Comparison of ENCODE assay signal across 9 cellular contexts in genomic region chr11:75331299-75331698, GRCh38. TPM values are rescaled to one million over a fixed set of nuclear protein-coding genes. Genes with fewer than 3 reads are reported as not detected.
DNase-seq lines count a peak whose midpoint lies in the region; ATAC-seq and TF ChIP-seq lines count a peak whose summit lies in the region.
"Not testable (repeated sequence)": the region's sequence is repeated elsewhere in the genome, so short reads cannot be mapped to it uniquely, and the experiment has no call there.
"Had no signal": no experiment of that assay in that cellular context is flagged by ENCODE, and none has a peak within 500 bp of the region (broad histone marks: within the 10 kb centered on the region; RNA-seq: fewer than 3 reads in every experiment).

No MANE protein-coding gene starts in this region.

- peaks cover 21% of the 10 kb centered on the region for H3K79me1 ChIP-seq in mesendoderm (ENCODE audit: low read length)

- not testable (repeated sequence) for H3K36me3 Mint-ChIP-seq in CD4-positive, CD25-positive, alpha-beta regulatory T cell
- H3K36me3 Mint-ChIP-seq in nephron progenitor cell (ENCODE audit: low read depth), result peaks cover 10% of the 10 kb centered on the region

- not testable (repeated sequence) for H3K27me3 Mint-ChIP-seq in CD4-positive, CD25-positive, alpha-beta regulatory T cell; nephron progenitor cell (ENCODE audit: low read depth, poor library complexity)

- peak overlapping the region; percentile 43 to 80 (median 73) for H3K27ac Mint-ChIP-seq in CD4-positive, CD25-positive, alpha-beta regulatory T cell
- peak overlapping the region; percentile 47 for H3K27ac Mint-ChIP-seq in nephron progenitor cell

- peaks cover 13 to 73% (median 42%) of the 10 kb centered on the region in 4 donors for H3K4me1 Mint-ChIP-seq in CD4-positive, CD25-positive, alpha-beta regulatory T cell
- peaks cover 40% of the 10 kb centered on the region for H3K4me1 Mint-ChIP-seq in nephron progenitor cell

- H3K4me3 Mint-ChIP-seq in CD4-positive, CD25-positive, alpha-beta regulatory T cell; nephron progenitor cell: not testable (repeated sequence)

- not testable (repeated sequence) for H2AFZ ChIP-seq in hepatocyte

- not testable (repeated sequence) for TF ChIP-seq CTCF in VCaP (conservative IDR thresholded peaks at IDR 0.05); colonic mucosa (IDR thresholded peaks at IDR 0.05); hepatocyte (IDR thresholded peaks at IDR 0.05; ENCODE audit: poor library complexity); nephron progenitor cell (IDR thresholded peaks at IDR 0.05); transverse colon (IDR thresholded peaks at IDR 0.05)

- peak overlapping the region; percentile 86 for H2BK5ac ChIP-seq in mesendoderm (ENCODE audit: low read length)

- not testable (repeated sequence) for H4K5ac ChIP-seq in mesendoderm (ENCODE audit: low read length)

- H3K9me3 Mint-ChIP-seq in CD4-positive, CD25-positive, alpha-beta regulatory T cell, result not testable (repeated sequence)
- H3K9me3 Mint-ChIP-seq in nephron progenitor cell, result peaks cover 11% of the 10 kb centered on the region

- not testable (repeated sequence) for TF ChIP-seq EP300 in transverse colon (IDR thresholded peaks at IDR 0.05; ENCODE audit: low read depth)

- not testable (repeated sequence) for DNase-seq in CD4-positive, CD25-positive, alpha-beta regulatory T cell; colonic mucosa; hepatocyte (ENCODE audit: low spot score); nephron progenitor cell; transverse colon
- DNase-seq in mesendoderm, result peak; percentile 77

- peak overlapping the region; percentile 95 for H2BK120ac ChIP-seq in mesendoderm (ENCODE audit: low read depth, low read length)

- H3K79me2 ChIP-seq in hepatocyte (peaks cover 84% of the 10 kb centered on the region), mesendoderm (ENCODE audit: control insufficient read depth, insufficient read depth, low read length) (peaks cover 22% of the 10 kb centered on the region)

- not testable (repeated sequence) for H4K20me1 ChIP-seq in hepatocyte (ENCODE audit: insufficient read depth, poor library complexity, severe bottlenecking)

- H3K27me3 ChIP-seq in CD4-positive, CD25-positive, alpha-beta regulatory T cell (ENCODE audit: control insufficient read depth, insufficient read depth, low read length); HUES6 (ENCODE audit: control insufficient read depth, insufficient read depth, low read length); colonic mucosa; hepatocyte; mesendoderm (ENCODE audit: insufficient read depth, low read length, poor library complexity); transverse colon: not testable (repeated sequence)

- H3K9me2 ChIP-seq in hepatocyte (replicated peaks; ENCODE audit: insufficient read depth), result not testable (repeated sequence)

- not testable (repeated sequence) for H3K4me2 ChIP-seq in hepatocyte; mesendoderm (ENCODE audit: low read length)

- peak overlapping the region; percentile 94 for H3K18ac ChIP-seq in mesendoderm (ENCODE audit: low read length)

- in situ Hi-C loops in transverse colon (cut with MboI; ENCODE audit: low pct_ligation_motif_present in 1 of 4, low pct_unique_long_range_greater_than_20kb in 1 of 4, low sequenced_read_pairs in 3 of 4), result loop anchor here in 2 of 4 donors (5.0 to 10.0 kb wide), 2 partner anchors 51 to 54 kb away; no protein-coding TSS in a partner anchor

- H3K9me3 ChIP-seq in CD4-positive, CD25-positive, alpha-beta regulatory T cell (ENCODE audit: control insufficient read depth in 2 of 2, low read length in 2 of 2); HUES6 (ENCODE audit: control insufficient read depth, insufficient read depth, low read depth, low read length); colonic mucosa; hepatocyte (ENCODE audit: low read depth); transverse colon: not testable (repeated sequence)

- H3K23ac ChIP-seq in mesendoderm (ENCODE audit: low read length), result not testable (repeated sequence)

- H3K4ac ChIP-seq in mesendoderm (ENCODE audit: low read depth, low read length), result peak overlapping the region; percentile 97

- not testable (repeated sequence) for ATAC-seq in CD4-positive, CD25-positive, alpha-beta regulatory T cell (ENCODE audit: low read depth in 2 of 2)

- intact Hi-C loops in colonic mucosa (cut with DNase I); transverse colon (cut with DNase I; ENCODE audit: low total_unique reads): not testable (repeated sequence)

- 91% methylated on average over 6 of the region's 6 CpGs for WGBS in hepatocyte (ENCODE audit: low lambda C conversion rate, missing lambda C conversion rate)
- WGBS in mesendoderm (ENCODE audit: extremely low coverage, insufficient coverage, low lambda C conversion rate), result no CpG with 5 or more reads among the region's 6 CpGs
- 92% methylated on average over 6 of the region's 6 CpGs; no CpG with 5 or more reads in 1 of the 2 donors for WGBS in transverse colon (ENCODE audit: low coverage in 1 of 2), 2 donors

- H2BK15ac ChIP-seq in mesendoderm (replicated peaks; ENCODE audit: low read depth), result not testable (repeated sequence)

- H2AK5ac ChIP-seq in mesendoderm (ENCODE audit: low read length), result not testable (repeated sequence)

- TF ChIP-seq POLR2A in transverse colon (IDR thresholded peaks at IDR 0.05), result not testable (repeated sequence)

- not testable (repeated sequence) for H3K4me3 ChIP-seq in CD4-positive, CD25-positive, alpha-beta regulatory T cell (ENCODE audit: low read depth, low read length); colonic mucosa; hepatocyte; mesendoderm (ENCODE audit: low read length); transverse colon
- peak overlapping the region; percentile 29; the same call in 1 of the 2 replicates for H3K4me3 ChIP-seq in HUES6 (ENCODE audit: low read depth, low read length)

- peak overlapping the region; percentile 94 for H3K9ac ChIP-seq in HUES6 (ENCODE audit: low read length)
- not testable (repeated sequence) for H3K9ac ChIP-seq in colonic mucosa (ENCODE audit: low read depth in 2 of 2, low read length in 2 of 2)
- peak overlapping the region; percentile 28 for H3K9ac ChIP-seq in mesendoderm (ENCODE audit: low read length)

- not testable (repeated sequence) for H3K36me3 ChIP-seq in CD4-positive, CD25-positive, alpha-beta regulatory T cell (ENCODE audit: control insufficient read depth, insufficient read depth, low read length); HUES6 (ENCODE audit: control insufficient read depth, insufficient read depth, low read length); colonic mucosa; hepatocyte (replicated peaks; ENCODE audit: insufficient read depth, low read depth); mesendoderm (ENCODE audit: control insufficient read depth, insufficient read depth, low read length); transverse colon

- H3K56ac ChIP-seq in mesendoderm (ENCODE audit: low read length), result peak overlapping the region; percentile 80

- H3K4me1 ChIP-seq in CD4-positive, CD25-positive, alpha-beta regulatory T cell (ENCODE audit: control insufficient read depth, insufficient read depth, low read length, poor library complexity, severe bottlenecking), result peaks cover 27% of the 10 kb centered on the region
- peaks cover 78% of the 10 kb centered on the region for H3K4me1 ChIP-seq in HUES6 (ENCODE audit: control insufficient read depth, insufficient read depth, low read length)
- H3K4me1 ChIP-seq in colonic mucosa, result peaks cover 43% of the 10 kb centered on the region
- peaks cover 58% of the 10 kb centered on the region for H3K4me1 ChIP-seq in hepatocyte (ENCODE audit: insufficient read depth)
- peaks cover 25% of the 10 kb centered on the region for H3K4me1 ChIP-seq in mesendoderm (ENCODE audit: control insufficient read depth, low read depth, low read length)
- H3K4me1 ChIP-seq in transverse colon, result peaks cover 63 to 87% (median 73%) of the 10 kb centered on the region in 4 donors

- not testable (repeated sequence) for H3K27ac ChIP-seq in CD4-positive, CD25-positive, alpha-beta regulatory T cell (ENCODE audit: insufficient read depth, low read length, poor library complexity, severe bottlenecking)
- H3K27ac ChIP-seq in HUES6 (ENCODE audit: low read depth, low read length) (peak overlapping the region; percentile 99), VCaP (peak overlapping the region; percentile 88), colonic mucosa (peak overlapping the region; percentile 77), hepatocyte (peak overlapping the region; percentile 88), mesendoderm (ENCODE audit: low read depth, low read length) (peak overlapping the region; percentile 98), transverse colon (peak overlapping the region; percentile 80 to 87 (median 83))

- H4K8ac ChIP-seq in mesendoderm (ENCODE audit: low read depth, low read length), result not testable (repeated sequence)

RNA-seq across cellular contexts. Expression of gene ARRB1, which starts 20.2 kb away (rescaled TPM):
- 36.1 TPM for total RNA-seq in CD4-positive, CD25-positive, alpha-beta regulatory T cell
- polyA plus RNA-seq in CD4-positive, CD25-positive, alpha-beta regulatory T cell, result 1 to 10 TPM; 5.1 to 8.0 (median 5.8) TPM
- total RNA-seq in colonic mucosa, result 10 to 100 TPM; 70.3 to 73.4 TPM
- 83.2 and 91.3 TPM in 2 replicates for total RNA-seq in hepatocyte
- 15.2 and 16.2 TPM in 2 replicates for polyA plus RNA-seq in hepatocyte
- polyA plus RNA-seq in mesendoderm (2013, experiment 1 of 2), result 42.6 TPM
- 43.2 TPM for polyA plus RNA-seq in mesendoderm (2013, experiment 2 of 2)
- 10 to 100 TPM; 55.7 to 88.2 (median 78.0) TPM for total RNA-seq in transverse colon
- total RNA-seq: OCI-LY7 had no signal
